ENCODE assay signal across 1 cellular context in genomic region chr1:32240140-32240951, GRCh38.
A peak's percentile ranks its signal among the peaks of the same experiment; 100 is the strongest.
TF ChIP-seq lines count a peak whose summit lies in the region.

No MANE protein-coding gene starts in this region.

TF ChIP-seq in HCT116, 20 proteins besides CTCF, POLR2A, EP300 and RAD21 (continued from another document):
- no peak for TF ChIP-seq ZBTB33 (IDR thresholded peaks at IDR 0.05; ENCODE audit: extremely low read depth, insufficient replicate concordance, low read length)
- no peak for TF ChIP-seq TCF7L2 (IDR thresholded peaks at IDR 0.05; ENCODE audit: borderline replicate concordance, extremely low read depth, insufficient read depth, insufficient read length)
- no peak for TF ChIP-seq EZH2 (IDR thresholded peaks at IDR 0.05)
- TF ChIP-seq SRF (IDR thresholded peaks at IDR 0.05; ENCODE audit: low read depth) = no peak
- TF ChIP-seq CEBPB (IDR thresholded peaks at IDR 0.05; ENCODE audit: low read depth) = no peak
- peak; percentile 87 for TF ChIP-seq POLR2AphosphoS5 (IDR thresholded peaks at IDR 0.05; ENCODE audit: low read depth, low read length)
